Comparison of ENCODE assay signal across 9 cellular contexts in genomic region chr20:43840382-43841070, GRCh38.
DNase-seq lines count a peak whose midpoint lies in the region; ATAC-seq and TF ChIP-seq lines count a peak whose summit lies in the region.
"Had no signal": no experiment of that assay in that cellular context is flagged by ENCODE, and none has a peak within 500 bp of the region (broad histone marks: within the 10 kb centered on the region; RNA-seq: fewer than 3 reads in every experiment).

No MANE protein-coding gene starts in this region.

- intact Hi-C loops in activated T-helper 1 cell treated with anti-CD3 and anti-CD28 coated beads, Interleukin-12 subunit alpha, Interleukin-12 subunit beta, Interleukin-2, Interleukin-4 antibody, amounts not matched to agents 30 ng/mL and 10 ng/mL and 1 ng/mL, durations not matched to agents 14 hours and 24 hours and 36 hours (cut with micrococcal nuclease), result loop anchor here (1.0 to 2.0 kb wide), 4 partner anchors 74 to 240 kb away; partner anchors contain the start of gene TOX2
- intact Hi-C loops in right lobe of liver (cut with DNase I), result no loop called here

- no peak overlapping the region for H3K4me3 Mint-ChIP-seq in activated T-helper 1 cell treated with anti-CD3 and anti-CD28 coated beads, Interleukin-12 subunit alpha, Interleukin-12 subunit beta, Interleukin-2, Interleukin-4 antibody, amounts not matched to agents 30 ng/mL and 10 ng/mL and 1 ng/mL, durations not matched to agents 14 hours and 24 hours and 36 hours

- no peaks in the 10 kb centered on the region for H3K9me3 ChIP-seq in right lobe of liver
- H3K9me3 ChIP-seq: adrenal gland had no signal

- ATAC-seq in right lobe of liver (peak in 2 of 4 donors; percentile 44 to 49), esophagus mucosa (no peak)

- TF ChIP-seq POLR2A in right lobe of liver (IDR thresholded peaks at IDR 0.05), result no peak

- no peak overlapping the region for H3K4me3 ChIP-seq in right lobe of liver
- H3K4me3 ChIP-seq in coronary artery, result no peak overlapping the region
- H3K4me3 ChIP-seq: adrenal gland had no signal

- H3K27ac ChIP-seq in right lobe of liver, result no peak overlapping the region
- no peak overlapping the region for H3K27ac ChIP-seq in coronary artery
- H3K27ac ChIP-seq: adrenal gland had no signal

- H3K4me1 ChIP-seq in right lobe of liver, result no peaks in the 10 kb centered on the region

- peak in 3 of 4 donors; percentile 16 to 36 (median 30) for TF ChIP-seq CTCF in right lobe of liver (IDR thresholded peaks at IDR 0.05)
- TF ChIP-seq CTCF in coronary artery (IDR thresholded peaks at IDR 0.05), result no peak

- H3K36me3 Mint-ChIP-seq in activated T-helper 1 cell treated with anti-CD3 and anti-CD28 coated beads, Interleukin-12 subunit alpha, Interleukin-12 subunit beta, Interleukin-2, Interleukin-4 antibody, amounts not matched to agents 30 ng/mL and 10 ng/mL and 1 ng/mL, durations not matched to agents 14 hours and 24 hours and 36 hours (ENCODE audit: low read depth), result no peaks in the 10 kb centered on the region

- H3K27me3 ChIP-seq in right lobe of liver, result no peaks in the 10 kb centered on the region
- H3K27me3 ChIP-seq: adrenal gland had no signal

- H3K27ac Mint-ChIP-seq in activated T-helper 1 cell treated with anti-CD3 and anti-CD28 coated beads, Interleukin-12 subunit alpha, Interleukin-12 subunit beta, Interleukin-2, Interleukin-4 antibody, amounts not matched to agents 30 ng/mL and 10 ng/mL and 1 ng/mL, durations not matched to agents 14 hours and 24 hours and 36 hours, result peak overlapping the region; percentile 85

- H3K36me3 ChIP-seq in right lobe of liver, result no peaks in the 10 kb centered on the region
- H3K36me3 ChIP-seq: adrenal gland had no signal

- DNase-seq in activated gamma-delta T cell treated with Interleukin-2 at 50 U/mL for 16 hours (peak; percentile 27), activated gamma-delta T cell (lab: John Stamatoyannopoulos, UW) (no peak), NCI-H460 (ENCODE audit: extremely low read depth, low read depth) (peak; percentile 26), right lobe of liver (peak in 1 of 3 donors; percentile 33), coronary artery (ENCODE audit: low spot score) (no peak), UCSD-AML1 (lab: John Stamatoyannopoulos, UW; ENCODE audit: unreplicated experiment) (no peak)
- peak; percentile 17 for DNase-seq in activated T-helper 1 cell treated with anti-CD3 and anti-CD28 coated beads, Interleukin-12 subunit alpha, Interleukin-12 subunit beta, Interleukin-2, Interleukin-4 antibody, amounts not matched to agents 30 ng/mL and 10 ng/mL and 1 ng/mL, durations not matched to agents 14 hours and 24 hours and 36 hours (ENCODE audit: low spot score)

- 66% methylated on average over 11 of the region's 11 CpGs for WGBS in right lobe of liver (ENCODE audit: insufficient coverage, low coverage, low lambda C conversion rate, missing lambda C conversion rate)

- no peaks in the 10 kb centered on the region for H3K9me3 Mint-ChIP-seq in activated T-helper 1 cell treated with anti-CD3 and anti-CD28 coated beads, Interleukin-12 subunit alpha, Interleukin-12 subunit beta, Interleukin-2, Interleukin-4 antibody, amounts not matched to agents 30 ng/mL and 10 ng/mL and 1 ng/mL, durations not matched to agents 14 hours and 24 hours and 36 hours

- peaks cover 7% of the 10 kb centered on the region for H3K27me3 Mint-ChIP-seq in activated T-helper 1 cell treated with anti-CD3 and anti-CD28 coated beads, Interleukin-12 subunit alpha, Interleukin-12 subunit beta, Interleukin-2, Interleukin-4 antibody, amounts not matched to agents 30 ng/mL and 10 ng/mL and 1 ng/mL, durations not matched to agents 14 hours and 24 hours and 36 hours (ENCODE audit: insufficient read depth)

- H3K4me1 Mint-ChIP-seq in activated T-helper 1 cell treated with anti-CD3 and anti-CD28 coated beads, Interleukin-12 subunit alpha, Interleukin-12 subunit beta, Interleukin-2, Interleukin-4 antibody, amounts not matched to agents 30 ng/mL and 10 ng/mL and 1 ng/mL, durations not matched to agents 14 hours and 24 hours and 36 hours (ENCODE audit: low read depth), result peaks cover 59% of the 10 kb centered on the region

Comparison
In these comparisons a context has a peak if more than half of its experiments do, and no peak if none do; other contexts are left out.
1. DNase-seq: peak in activated gamma-delta T cell treated with Interleukin-2 at 50 U/mL for 16 hours (single experiment), NCI-H460 (single experiment) and activated T-helper 1 cell treated with anti-CD3 and anti-CD28 coated beads, Interleukin-12 subunit alpha, Interleukin-12 subunit beta, Interleukin-2, Interleukin-4 antibody, amounts not matched to agents 30 ng/mL and 10 ng/mL and 1 ng/mL, durations not matched to agents 14 hours and 24 hours and 36 hours (single experiment); none in activated gamma-delta T cell (single experiment), coronary artery (single experiment) and UCSD-AML1 (single experiment).